ENCODE assay signal across 8 cellular contexts in the genomic region with DNA sequence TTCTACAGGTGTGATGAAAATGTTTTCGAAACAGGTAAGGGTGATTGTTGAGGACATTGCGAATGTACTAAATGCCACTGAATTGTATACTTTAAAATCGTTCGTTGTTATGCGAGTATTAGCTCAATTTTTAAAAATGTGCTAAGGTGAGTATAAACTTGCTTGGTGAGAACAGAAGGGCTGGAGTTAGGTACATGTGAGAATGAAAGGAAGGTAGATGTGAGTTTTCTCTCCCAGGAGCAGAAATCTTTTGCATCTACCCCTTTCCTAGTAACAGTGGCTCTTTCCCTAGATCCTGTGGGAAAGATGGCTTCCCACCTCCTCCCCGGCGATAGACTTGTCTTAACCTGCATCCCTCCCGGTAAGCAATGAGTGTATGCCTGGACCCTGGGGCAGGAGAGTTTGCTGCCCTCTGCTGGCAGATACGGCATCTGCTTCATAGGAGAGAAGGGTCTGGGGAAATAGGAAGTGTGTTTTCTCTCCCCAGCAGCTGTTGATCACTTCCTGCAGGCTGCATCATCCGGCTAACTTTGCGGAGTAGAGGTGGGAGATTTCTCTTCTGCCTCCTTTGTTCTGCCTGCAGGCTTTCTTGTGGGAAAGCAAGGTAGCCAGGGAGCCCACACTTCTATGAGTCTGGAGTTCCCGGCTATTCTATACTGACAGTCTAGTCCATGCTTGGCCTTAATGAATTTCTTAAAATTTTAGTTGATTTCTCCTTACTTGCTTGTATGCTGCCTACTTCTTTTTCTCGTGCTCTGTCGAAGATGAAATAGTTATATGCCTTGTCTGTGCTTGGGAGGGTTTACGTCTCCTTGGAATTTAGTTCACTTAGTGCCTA.
DNase-seq lines count a peak whose midpoint lies in the region; ATAC-seq, FAIRE-seq and TF ChIP-seq lines count a peak whose summit lies in the region.

No MANE protein-coding gene starts in this region.

- no peaks in the 10 kb centered on the region for H3K36me3 ChIP-seq in HUES48 (ENCODE audit: control insufficient read depth, insufficient read depth, low read length)
- H3K36me3 ChIP-seq in heart left ventricle, result no peaks in the 10 kb centered on the region
- no peaks in the 10 kb centered on the region for H3K36me3 ChIP-seq in small intestine (ENCODE audit: control insufficient read depth in 2 of 2, insufficient read depth in 2 of 2, low read length in 2 of 2)

- no peak for TF ChIP-seq POLR2A in heart left ventricle (IDR thresholded peaks at IDR 0.05)

- FAIRE-seq in small intestine (lab: Jason Lieb, UNC), result no peak

- peak; percentile 47 for DNase-seq in GDM1 (lab: John Stamatoyannopoulos, UW)
- peak; percentile 75 for DNase-seq in RKO (ENCODE audit: low spot score)
- DNase-seq in activated T-helper 9 cell treated with anti-CD3 and anti-CD28 coated beads, Interleukin-2, amount 50 U/mL, for 16 hours (ENCODE audit: low read depth), result peak; percentile 19
- DNase-seq in heart left ventricle, result peak; percentile 42 to 68 (median 62)
- peak; percentile 76 for DNase-seq in small intestine
- no peak for DNase-seq in NCI-H2227 (lab: John Stamatoyannopoulos, UW; ENCODE audit: unreplicated experiment)

- intact Hi-C loops in heart left ventricle (cut with DNase I), result loop anchor here (2.0 to 10.0 kb wide), 8 partner anchors 163 to 816 kb away; partner anchors contain the start of gene SEMA6A (in 2 of the 10)

- H3K9me3 ChIP-seq in HUES48 (ENCODE audit: control insufficient read depth, insufficient read depth, low read length) (0 out of 2 replicates have a peak, but pooled peaks cover 3% of the 10 kb centered on the region), heart left ventricle (peaks cover 0 to 4% (median 0%) of the 10 kb centered on the region in 12 donors), small intestine (ENCODE audit: control insufficient read depth, low read depth) (no peaks in the 10 kb centered on the region)

- H3K27me3 ChIP-seq in HUES48 (ENCODE audit: control insufficient read depth, insufficient read depth, low read length) (no peaks in the 10 kb centered on the region), heart left ventricle (no peaks in the 10 kb centered on the region), small intestine (ENCODE audit: control insufficient read depth in 2 of 2, insufficient read depth in 2 of 2, low read length in 2 of 2) (no peaks in the 10 kb centered on the region)

- peak; percentile 54 to 82 (median 72) for TF ChIP-seq CTCF in heart left ventricle (IDR thresholded peaks at IDR 0.05)

- no peak overlapping the region for H3K9ac ChIP-seq in HUES48 (ENCODE audit: low read depth, low read length)

- WGBS in heart left ventricle, 4 donors, result 68 to 73% (median 70%) methylated on average over 15 of the region's 15 CpGs
- WGBS in small intestine, 3 donors, result 56 to 67% (median 60%) methylated on average over 15 of the region's 15 CpGs

- no peak overlapping the region for H3K4me3 ChIP-seq in HUES48 (ENCODE audit: low read depth, low read length)
- H3K4me3 ChIP-seq in heart left ventricle, result no peak overlapping the region
- H3K4me3 ChIP-seq in small intestine (ENCODE audit: low read depth in 1 of 2, low read length in 2 of 2), result no peak overlapping the region

- H3K27ac ChIP-seq in HUES48 (ENCODE audit: low read depth, low read length), result peak overlapping the region; percentile 59
- no peak overlapping the region for H3K27ac ChIP-seq in heart left ventricle
- H3K27ac ChIP-seq in small intestine (ENCODE audit: low read depth in 1 of 2, low read length in 1 of 2), result no peak overlapping the region

- ATAC-seq in GM21717 (IDR thresholded peaks at IDR 0.05; ENCODE audit: unreplicated experiment), result peak; percentile 99
- ATAC-seq in heart left ventricle, result peak; percentile 81 to 89 (median 88)

- H3K4me1 ChIP-seq in HUES48 (ENCODE audit: control insufficient read depth, insufficient read depth, low read length), result peaks cover 22% of the 10 kb centered on the region
- peaks cover 0 to 6% (median 0%) of the 10 kb centered on the region in 12 donors for H3K4me1 ChIP-seq in heart left ventricle
- H3K4me1 ChIP-seq in small intestine (ENCODE audit: control insufficient read depth in 2 of 2, insufficient read depth in 1 of 2, low read depth in 1 of 2, low read length in 1 of 2), result no peaks in the 10 kb centered on the region
